Comparison of ENCODE assay signal across 9 cellular contexts in the genomic region with DNA sequence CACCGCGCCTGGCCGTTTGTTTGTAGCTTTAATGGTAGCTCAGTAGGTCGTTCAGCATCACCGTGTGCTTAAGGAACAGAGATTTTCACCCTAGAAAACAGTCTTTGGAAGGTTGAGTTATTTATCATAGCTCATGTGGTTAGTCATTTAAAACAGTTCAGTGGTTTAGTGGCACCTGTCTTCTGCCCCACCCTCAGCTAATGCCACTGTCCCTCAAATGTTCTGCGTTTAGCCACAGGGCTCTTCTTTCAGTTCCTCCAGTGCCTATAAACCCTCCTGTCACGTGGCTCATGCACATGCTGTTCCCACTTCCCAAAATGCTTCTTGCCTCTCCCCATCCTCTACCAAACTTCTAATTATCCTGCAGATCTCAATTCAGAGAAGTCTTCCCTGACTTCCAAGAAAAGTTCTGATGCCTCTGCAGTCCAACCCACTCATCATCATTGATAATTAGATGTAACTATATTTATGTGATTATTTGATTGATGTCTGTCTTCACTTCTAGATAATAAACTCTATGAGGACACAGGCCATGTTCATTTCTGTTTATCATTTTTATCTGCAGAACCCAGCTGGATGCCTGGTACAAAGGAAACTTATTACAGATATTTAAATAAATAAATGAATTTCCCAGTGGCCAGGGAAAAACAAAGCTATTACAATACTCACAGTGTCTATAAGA. TPM values are rescaled to one million over a fixed set of nuclear protein-coding genes. Genes with fewer than 3 reads are reported as not detected.
DNase-seq lines count a peak whose midpoint lies in the region; ATAC-seq, FAIRE-seq and TF ChIP-seq lines count a peak whose summit lies in the region.
"Had no signal": no experiment of that assay in that cellular context is flagged by ENCODE, and none has a peak within 500 bp of the region (broad histone marks: within the 10 kb centered on the region; RNA-seq: fewer than 3 reads in every experiment).

No MANE protein-coding gene starts in this region.

- POLR2A ChIA-PET in activated naive CD8-positive, alpha-beta T cell treated with anti-CD3 and anti-CD28 coated beads, Interleukin-2, amount 10 ng/mL, durations not matched to agents 7 days and 5 days (lab: Charles Lee): interaction anchor here (1.1 to 3.8 kb wide), 3 partner anchors 14 to 18 kb away, joined by 3 to 21 read pairs (median 10); a partner anchor contains a TSS

- H3K36me3 Mint-ChIP-seq in activated naive CD8-positive, alpha-beta T cell treated with anti-CD3 and anti-CD28 coated beads, Interleukin-2, amount 10 ng/mL, durations not matched to agents 7 days and 5 days: peaks cover 6% of the 10 kb centered on the region
- no peaks in the 10 kb centered on the region for H3K36me3 Mint-ChIP-seq in activated T-cell treated with anti-CD3 and anti-CD28 coated beads, Interleukin-2, amount 50 U/mL, for 4 hours (ENCODE audit: insufficient read depth)

- no peaks in the 10 kb centered on the region for H3K27me3 ChIP-seq in effector memory CD4-positive, alpha-beta T cell (replicated peaks; ENCODE audit: control insufficient read depth, insufficient read depth, low read length, poor library complexity, severe bottlenecking)

- no peak for TF ChIP-seq CTCF in GM20000 (IDR thresholded peaks at IDR 0.05; ENCODE audit: extremely low read depth, missing control alignments)

- ATAC-seq in HG03432 (IDR thresholded peaks at IDR 0.05; ENCODE audit: unreplicated experiment): peak; percentile 82
- peak; percentile 18 for ATAC-seq in activated naive CD8-positive, alpha-beta T cell treated with anti-CD3 and anti-CD28 coated beads, Interleukin-2, amount 10 ng/mL, durations not matched to agents 7 days and 5 days (ENCODE audit: low read depth)
- ATAC-seq in activated T-cell treated with anti-CD3 and anti-CD28 coated beads, Interleukin-2, amount 50 U/mL, for 4 hours: no peak
- ATAC-seq: HCT116 had no signal

- no peaks in the 10 kb centered on the region for H3K36me3 ChIP-seq in effector memory CD4-positive, alpha-beta T cell (ENCODE audit: control insufficient read depth, insufficient read depth, low read length)

- peak; percentile 97 for FAIRE-seq in GM12892 (lab: Jason Lieb, UNC)

- peaks cover 17% of the 10 kb centered on the region for H3K4me1 ChIP-seq in effector memory CD4-positive, alpha-beta T cell (ENCODE audit: control insufficient read depth, insufficient read depth, low read length, poor library complexity, severe bottlenecking)

- peak overlapping the region; percentile 3 for H3K4me3 Mint-ChIP-seq in activated naive CD8-positive, alpha-beta T cell treated with anti-CD3 and anti-CD28 coated beads, Interleukin-2, amount 10 ng/mL, durations not matched to agents 7 days and 5 days
- no peak overlapping the region for H3K4me3 Mint-ChIP-seq in activated T-cell treated with anti-CD3 and anti-CD28 coated beads, Interleukin-2, amount 50 U/mL, for 4 hours

- H3K27me3 Mint-ChIP-seq in activated naive CD8-positive, alpha-beta T cell treated with anti-CD3 and anti-CD28 coated beads, Interleukin-2, amount 10 ng/mL, durations not matched to agents 7 days and 5 days: no peaks in the 10 kb centered on the region
- H3K27me3 Mint-ChIP-seq in activated T-cell treated with anti-CD3 and anti-CD28 coated beads, Interleukin-2, amount 50 U/mL, for 4 hours (ENCODE audit: low read depth): no peaks in the 10 kb centered on the region

- H3K4me3 ChIP-seq in effector memory CD4-positive, alpha-beta T cell (ENCODE audit: insufficient read depth, low read depth, low read length, poor library complexity, severe bottlenecking): no peak overlapping the region

- TF ChIP-seq POLR2A in GM12892 (IDR thresholded peaks at IDR 0.05; ENCODE audit: low read depth, low read length): no peak

- no peak overlapping the region for H3K27ac ChIP-seq in effector memory CD4-positive, alpha-beta T cell (ENCODE audit: insufficient read depth, low read length, poor library complexity, severe bottlenecking)

- H3K4me1 Mint-ChIP-seq in activated naive CD8-positive, alpha-beta T cell treated with anti-CD3 and anti-CD28 coated beads, Interleukin-2, amount 10 ng/mL, durations not matched to agents 7 days and 5 days: peaks cover 44% of the 10 kb centered on the region
- H3K4me1 Mint-ChIP-seq in activated T-cell treated with anti-CD3 and anti-CD28 coated beads, Interleukin-2, amount 50 U/mL, for 4 hours (ENCODE audit: low read depth): peaks cover 56% of the 10 kb centered on the region

- DNase-seq in GM12892 (ENCODE audit: insufficient read length): no peak
- DNase-seq in GM20000 (ENCODE audit: low spot score): peak; percentile 39
- DNase-seq in activated naive CD8-positive, alpha-beta T cell treated with anti-CD3 and anti-CD28 coated beads, Interleukin-2, amount 10 ng/mL, durations not matched to agents 7 days and 5 days: no peak
- no peak for DNase-seq in effector memory CD4-positive, alpha-beta T cell
- no peak for DNase-seq in cortex of kidney (lab: John Stamatoyannopoulos, UW)
- DNase-seq in stimulated activated CD8-positive, alpha-beta memory T cell treated with anti-CD3 and anti-CD28 coated beads, Interleukin-4, amount 100 ng/mL, for 48 hours: no peak
- DNase-seq in activated T-cell treated with anti-CD3 and anti-CD28 coated beads, Interleukin-2, amount 50 U/mL, for 4 hours: no peak

- H3K27ac Mint-ChIP-seq in activated naive CD8-positive, alpha-beta T cell treated with anti-CD3 and anti-CD28 coated beads, Interleukin-2, amount 10 ng/mL, durations not matched to agents 7 days and 5 days: peak overlapping the region; percentile 55

- H3K9me3 ChIP-seq in effector memory CD4-positive, alpha-beta T cell (ENCODE audit: control insufficient read depth, low read length): no peaks in the 10 kb centered on the region

- no peaks in the 10 kb centered on the region for H3K9me3 Mint-ChIP-seq in activated naive CD8-positive, alpha-beta T cell treated with anti-CD3 and anti-CD28 coated beads, Interleukin-2, amount 10 ng/mL, durations not matched to agents 7 days and 5 days
- H3K9me3 Mint-ChIP-seq in activated T-cell treated with anti-CD3 and anti-CD28 coated beads, Interleukin-2, amount 50 U/mL, for 4 hours: no peaks in the 10 kb centered on the region

RNA-seq across cellular contexts. Expression of a gene that starts 14.4 kb away (rescaled TPM):
- 6.1 TPM for polyA plus RNA-seq in GM12892 (2012; ENCODE audit: missing spikeins)
- total RNA-seq in activated naive CD8-positive, alpha-beta T cell treated with anti-CD3 and anti-CD28 coated beads, Interleukin-2, amount 10 ng/mL, durations not matched to agents 7 days and 5 days: 10 to 100 TPM; 11.6 TPM
- total RNA-seq in activated T-cell treated with anti-CD3 and anti-CD28 coated beads, Interleukin-2, amount 50 U/mL, for 4 hours: 1 to 10 TPM; 3.6 to 5.3 (median 4.2) TPM

Comparison
In these comparisons a context has a peak if more than half of its experiments do, and no peak if none do; other contexts are left out.
1. ATAC-seq: peak in HG03432 (single experiment) and activated naive CD8-positive, alpha-beta T cell treated with anti-CD3 and anti-CD28 coated beads, Interleukin-2, amount 10 ng/mL, durations not matched to agents 7 days and 5 days (single experiment); none in activated T-cell treated with anti-CD3 and anti-CD28 coated beads, Interleukin-2, amount 50 U/mL, for 4 hours (0 of 2).